Comparison of ENCODE assay signal across 33 cellular contexts in genomic region chr5:78821519-78821918, GRCh38.
"Had no signal": no experiment of that assay in that cellular context is flagged by ENCODE, and none has a peak within 500 bp of the region (broad histone marks: within the 10 kb centered on the region; RNA-seq: fewer than 3 reads in every experiment).

No MANE protein-coding gene starts in this region.

- H3K27me3 ChIP-seq: adrenal gland, brain microvascular endothelial cell, MG63, Peyer's patch, SJSA1 had no signal

- H3K4me1 ChIP-seq: Peyer's patch had no signal

- DNase-seq: activated CD4-positive, alpha-beta T cell treated with anti-CD3 and anti-CD28 coated beads, Interleukin-2, amount 10 ng/mL, durations not matched to agents 24 days and 14 days; activated CD4-positive, alpha-beta T cell treated with anti-CD3 and anti-CD28 coated beads, Interleukin-2, amount 50 U/mL, for 4 hours; activated CD8-positive, alpha-beta T cell treated with anti-CD3 and anti-CD28 coated beads, Interleukin-2, amount 10 ng/mL, durations not matched to agents 7 days and 5 days; activated gamma-delta T cell; activated naive CD4-positive, alpha-beta T cell treated with Interleukin-2 at 50 U/mL for 16 hours; activated naive CD8-positive, alpha-beta T cell treated with anti-CD3 and anti-CD28 coated beads, Interleukin-2, amount 10 ng/mL, durations not matched to agents 7 days and 5 days; activated T-cell treated with anti-CD3 and anti-CD28 coated beads, Interleukin-2, amount 50 U/mL, for 24 hours; adrenal gland; brain microvascular endothelial cell; central memory CD4-positive, alpha-beta T cell; Kasumi-1; KBM-7; MG63; NCI-H1048; NCI-H1105 treated with DMSO at 0.1 percent for 48 hours; NCI-H1436; NCI-H1694; NCI-H1930; NCI-H2081 treated with DMSO at 0.1 percent for 48 hours; NCI-H345; NCI-H510A; NCI-H526; NCI-H748 treated with DMSO at 0.1 percent for 48 hours; NK-92 treated with Interleukin-12 subunit alpha and Interleukin-12 subunit beta, amount 100 ng/mL, for 24 hours; PC-3; Peyer's patch; RPMI8226; SHP77 treated with DMSO at 0.1 percent for 48 hours; T1000; WERI-Rb-1 had no signal

- ATAC-seq: activated CD8-positive, alpha-beta T cell treated with anti-CD3 and anti-CD28 coated beads, Interleukin-2, amount 10 ng/mL, durations not matched to agents 7 days and 5 days; PC-3; SK-N-SH treated with all-trans-retinoic acid at 6 μM for 48 hours had no signal

- H3K27ac ChIP-seq: adrenal gland, brain microvascular endothelial cell, Peyer's patch, SJSA1, WERI-Rb-1 had no signal

- FAIRE-seq: astrocyte had no signal

- H3K4me3 ChIP-seq: adrenal gland, MG63, Peyer's patch, SJSA1 had no signal

- H3K36me3 ChIP-seq: adrenal gland, brain microvascular endothelial cell, MG63, Peyer's patch, SJSA1, WERI-Rb-1 had no signal

- H3K9me3 ChIP-seq: adrenal gland, MG63, Peyer's patch, SJSA1 had no signal
